In the genomic region with DNA sequence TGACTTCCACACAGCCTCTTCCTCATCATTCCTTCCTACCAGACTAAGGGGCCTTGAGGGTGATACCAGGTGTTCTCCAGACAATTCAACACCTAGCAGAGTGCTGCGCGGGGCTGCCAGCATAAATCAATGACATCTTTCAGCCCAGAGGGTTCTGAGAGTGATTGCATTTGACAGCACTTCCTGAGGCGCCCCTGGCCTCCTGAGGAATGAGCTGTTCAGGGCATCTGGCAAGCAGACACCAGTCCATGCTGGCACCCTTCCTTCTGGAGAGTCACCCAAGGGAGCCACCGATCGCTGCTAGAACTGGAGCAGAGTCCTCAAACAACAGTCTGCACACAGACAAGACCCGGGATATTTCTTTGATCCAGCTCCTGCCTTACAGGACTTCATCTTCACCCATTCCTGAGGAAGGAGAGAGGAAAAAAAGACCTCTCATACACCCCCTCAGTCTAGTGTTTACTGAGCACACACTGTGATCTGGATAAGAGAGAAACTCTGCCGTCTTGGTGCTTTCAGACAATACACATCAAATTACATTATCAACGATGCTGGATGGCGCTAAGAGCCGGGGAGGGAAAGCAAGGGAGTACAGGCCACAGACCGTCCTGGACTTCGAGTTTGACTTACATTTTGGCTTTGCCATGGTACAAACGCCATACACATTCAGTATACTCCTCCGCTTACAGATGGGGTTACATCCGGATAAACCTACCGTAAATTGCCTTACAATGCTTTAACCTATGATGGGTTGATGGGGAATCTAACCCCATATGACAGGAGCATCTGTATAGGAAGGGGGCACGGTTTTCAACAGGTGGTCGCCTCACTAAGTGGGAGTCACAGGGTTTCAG, we compare ENCODE assay signal across 10 cellular contexts. TPM values are rescaled to one million over a fixed set of nuclear protein-coding genes. Genes with fewer than 3 reads are reported as not detected.
DNase-seq lines count a peak whose midpoint lies in the region; ATAC-seq and TF ChIP-seq lines count a peak whose summit lies in the region.
"Had no signal": no experiment of that assay in that cellular context is flagged by ENCODE, and none has a peak within 500 bp of the region (broad histone marks: within the 10 kb centered on the region; RNA-seq: fewer than 3 reads in every experiment).

No MANE protein-coding gene starts in this region.

- peaks cover 5% of the 10 kb centered on the region for H3K27me3 Mint-ChIP-seq in activated naive CD4-positive, alpha-beta T cell treated with anti-CD3 and anti-CD28 coated beads for 36 hours (ENCODE audit: low read depth)
- peaks cover 8% of the 10 kb centered on the region for H3K27me3 Mint-ChIP-seq in activated CD4-positive, alpha-beta memory T cell treated with anti-CD3 and anti-CD28 coated beads, Interleukin-2, amount 10 ng/mL, durations not matched to agents 7 days and 5 days

- peaks cover 3% of the 10 kb centered on the region; the same call in 1 of the 2 replicates for H3K4me1 ChIP-seq in iPS-20b (ENCODE audit: insufficient read depth, low read length)
- peaks cover 32% of the 10 kb centered on the region for H3K4me1 ChIP-seq in suprapubic skin

- intact Hi-C loops in activated naive CD4-positive, alpha-beta T cell treated with anti-CD3 and anti-CD28 coated beads for 36 hours (cut with micrococcal nuclease): no loop called here

- H3K36me3 ChIP-seq in iPS-20b (ENCODE audit: insufficient read depth, low read depth, low read length): no peaks in the 10 kb centered on the region
- no peaks in the 10 kb centered on the region for H3K36me3 ChIP-seq in suprapubic skin

- H3K27ac ChIP-seq in iPS-20b (ENCODE audit: low read length): no peak overlapping the region
- no peak overlapping the region for H3K27ac ChIP-seq in suprapubic skin

- H3K4me1 Mint-ChIP-seq in activated naive CD4-positive, alpha-beta T cell treated with anti-CD3 and anti-CD28 coated beads for 36 hours (ENCODE audit: low read depth): peaks cover 18% of the 10 kb centered on the region
- peaks cover 43% of the 10 kb centered on the region for H3K4me1 Mint-ChIP-seq in activated CD4-positive, alpha-beta memory T cell treated with anti-CD3 and anti-CD28 coated beads, Interleukin-2, amount 10 ng/mL, durations not matched to agents 7 days and 5 days

- no peak for TF ChIP-seq POLR2A in suprapubic skin (IDR thresholded peaks at IDR 0.05)

- peak overlapping the region; percentile 98; the same call in 1 of the 2 replicates for H3K9ac ChIP-seq in iPS-20b (ENCODE audit: low read depth, low read length)

- no peak for TF ChIP-seq EP300 in suprapubic skin (IDR thresholded peaks at IDR 0.05)

- H3K9me3 ChIP-seq in iPS-20b (ENCODE audit: insufficient read depth, low read depth, low read length) (no peaks in the 10 kb centered on the region), suprapubic skin (no peaks in the 10 kb centered on the region)

- H3K4me3 Mint-ChIP-seq in activated naive CD4-positive, alpha-beta T cell treated with anti-CD3 and anti-CD28 coated beads for 36 hours: peak overlapping the region; percentile 98
- peak overlapping the region; percentile 85 for H3K4me3 Mint-ChIP-seq in activated CD4-positive, alpha-beta memory T cell treated with anti-CD3 and anti-CD28 coated beads, Interleukin-2, amount 10 ng/mL, durations not matched to agents 7 days and 5 days

- CTCF ChIA-PET in activated naive CD4-positive, alpha-beta T cell treated with anti-CD3 and anti-CD28 coated beads for 36 hours (lab: Charles Lee): interaction anchor here (1.2 kb wide), 1 partner anchor 122 kb away, joined by 5 read pairs; no protein-coding TSS in a partner anchor
- CTCF ChIA-PET in activated CD4-positive, alpha-beta memory T cell treated with anti-CD3 and anti-CD28 coated beads, Interleukin-2, amount 10 ng/mL, durations not matched to agents 7 days and 5 days (lab: Charles Lee): interaction anchor here (1.9 kb wide), 1 partner anchor 22 kb away, joined by 7 read pairs; no protein-coding TSS in a partner anchor

- no peak for ATAC-seq in GM19395 (IDR thresholded peaks at IDR 0.05; ENCODE audit: unreplicated experiment)
- no peak for ATAC-seq in HG03159 (IDR thresholded peaks at IDR 0.05; ENCODE audit: unreplicated experiment)

- H3K4me3 ChIP-seq in iPS-20b (ENCODE audit: low read length) (peak overlapping the region; percentile 86), suprapubic skin (peak overlapping the region; percentile 60)

- H3K27ac Mint-ChIP-seq in activated naive CD4-positive, alpha-beta T cell treated with anti-CD3 and anti-CD28 coated beads for 36 hours: peak overlapping the region; percentile 98
- peak overlapping the region; percentile 76 for H3K27ac Mint-ChIP-seq in activated CD4-positive, alpha-beta memory T cell treated with anti-CD3 and anti-CD28 coated beads, Interleukin-2, amount 10 ng/mL, durations not matched to agents 7 days and 5 days

- peak; percentile 9 for DNase-seq in activated naive CD4-positive, alpha-beta T cell treated with anti-CD3 and anti-CD28 coated beads for 36 hours
- DNase-seq in activated naive CD4-positive, alpha-beta T cell treated with anti-CD3 and anti-CD28 coated beads, Interleukin-2, amount 50 U/mL, for 16 hours: no peak
- no peak for DNase-seq in activated CD4-positive, alpha-beta memory T cell treated with anti-CD3 and anti-CD28 coated beads, Interleukin-2, amount 10 ng/mL, durations not matched to agents 7 days and 5 days
- no peak for DNase-seq in suprapubic skin (ENCODE audit: low spot score in 2 of 2)
- DNase-seq in NCI-H1092 treated with DMSO at 0.1 percent for 48 hours (lab: John Stamatoyannopoulos, UW): no peak
- DNase-seq: T-helper 9 cell had no signal

- no peaks in the 10 kb centered on the region for H3K9me3 Mint-ChIP-seq in activated naive CD4-positive, alpha-beta T cell treated with anti-CD3 and anti-CD28 coated beads for 36 hours
- H3K9me3 Mint-ChIP-seq in activated CD4-positive, alpha-beta memory T cell treated with anti-CD3 and anti-CD28 coated beads, Interleukin-2, amount 10 ng/mL, durations not matched to agents 7 days and 5 days: no peaks in the 10 kb centered on the region

- peaks cover 2% of the 10 kb centered on the region for H3K36me3 Mint-ChIP-seq in activated naive CD4-positive, alpha-beta T cell treated with anti-CD3 and anti-CD28 coated beads for 36 hours (ENCODE audit: low read depth)
- no peaks in the 10 kb centered on the region for H3K36me3 Mint-ChIP-seq in activated CD4-positive, alpha-beta memory T cell treated with anti-CD3 and anti-CD28 coated beads, Interleukin-2, amount 10 ng/mL, durations not matched to agents 7 days and 5 days (ENCODE audit: low read depth)

- 69% methylated on average over 18 of the region's 18 CpGs for WGBS in suprapubic skin

- TF ChIP-seq CTCF in suprapubic skin (IDR thresholded peaks at IDR 0.05): no peak

- POLR2A ChIA-PET in activated CD4-positive, alpha-beta memory T cell treated with anti-CD3 and anti-CD28 coated beads, Interleukin-2, amount 10 ng/mL, durations not matched to agents 7 days and 5 days (lab: Charles Lee): interaction anchor here (0.9 to 3.1 kb wide), 22 partner anchors 8 to 565 kb away, joined by 3 to 27 read pairs (median 6); a partner anchor contains a TSS

- peaks cover 40% of the 10 kb centered on the region for H3K27me3 ChIP-seq in iPS-20b (ENCODE audit: insufficient read depth, low read length)
- no peaks in the 10 kb centered on the region for H3K27me3 ChIP-seq in suprapubic skin

RNA-seq across cellular contexts. Expression of a gene that starts 23.1 kb away (rescaled TPM):
- 10 to 100 TPM; 10.4 to 10.7 TPM for total RNA-seq in activated naive CD4-positive, alpha-beta T cell treated with anti-CD3 and anti-CD28 coated beads for 36 hours
- total RNA-seq in activated CD4-positive, alpha-beta memory T cell treated with anti-CD3 and anti-CD28 coated beads, Interleukin-2, amount 10 ng/mL, durations not matched to agents 7 days and 5 days: 10 to 100 TPM in 1 of 2 experiments, 1 to 10 TPM in 1; 8.8 to 10.0 TPM
- 1 to 10 TPM in 3 of 4 donors, under 1 TPM in 1; 0.72 to 4.2 (median 3.7) TPM for total RNA-seq in suprapubic skin
- total RNA-seq: endothelial cell of umbilical vein had no signal

RNA-seq across cellular contexts. Expression of a gene that starts 38.4 kb away (rescaled TPM):
- total RNA-seq in activated naive CD4-positive, alpha-beta T cell treated with anti-CD3 and anti-CD28 coated beads for 36 hours: 10 to 100 TPM in 1 of 2 experiments, 1 to 10 TPM in 1; 9.0 to 11.7 TPM
- total RNA-seq in activated CD4-positive, alpha-beta memory T cell treated with anti-CD3 and anti-CD28 coated beads, Interleukin-2, amount 10 ng/mL, durations not matched to agents 7 days and 5 days: 10 to 100 TPM; 14.2 to 16.2 TPM
- 10 to 100 TPM; 17.1 to 47.8 (median 19.3) TPM for total RNA-seq in suprapubic skin
